2 cellular contexts compared by ENCODE assay signal in the genomic region with DNA sequence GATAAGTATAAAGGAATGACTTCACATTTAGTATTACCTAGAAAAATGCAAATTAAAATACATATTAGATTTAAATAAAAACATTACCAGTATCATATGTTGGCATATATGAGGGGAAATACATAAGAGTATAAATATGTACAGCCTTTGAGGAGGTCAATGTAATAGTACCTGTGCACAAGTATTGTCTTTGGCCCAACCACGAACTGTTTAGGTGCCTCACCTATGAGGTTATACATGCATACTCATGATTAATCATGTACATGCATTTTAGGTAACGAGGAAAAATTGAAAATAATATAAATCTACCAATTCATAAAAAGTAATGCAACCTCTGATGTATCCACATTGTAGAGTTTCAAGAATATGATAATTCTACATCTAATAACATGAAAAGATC.
TF ChIP-seq lines count a peak whose summit lies in the region.

No MANE protein-coding gene starts in this region.

TF ChIP-seq in A549, 52 proteins besides CTCF, POLR2A, EP300 and RAD21:
- no peak for TF ChIP-seq ZSCAN20 (CRISPR knock-in tag; IDR thresholded peaks at IDR 0.05)
- TF ChIP-seq MAFK (IDR thresholded peaks at IDR 0.05; ENCODE audit: partially characterized antibody) = no peak

TF ChIP-seq in IMR-90, 13 proteins besides CTCF, POLR2A, EP300 and RAD21:
- TF ChIP-seq, protein P1, sequence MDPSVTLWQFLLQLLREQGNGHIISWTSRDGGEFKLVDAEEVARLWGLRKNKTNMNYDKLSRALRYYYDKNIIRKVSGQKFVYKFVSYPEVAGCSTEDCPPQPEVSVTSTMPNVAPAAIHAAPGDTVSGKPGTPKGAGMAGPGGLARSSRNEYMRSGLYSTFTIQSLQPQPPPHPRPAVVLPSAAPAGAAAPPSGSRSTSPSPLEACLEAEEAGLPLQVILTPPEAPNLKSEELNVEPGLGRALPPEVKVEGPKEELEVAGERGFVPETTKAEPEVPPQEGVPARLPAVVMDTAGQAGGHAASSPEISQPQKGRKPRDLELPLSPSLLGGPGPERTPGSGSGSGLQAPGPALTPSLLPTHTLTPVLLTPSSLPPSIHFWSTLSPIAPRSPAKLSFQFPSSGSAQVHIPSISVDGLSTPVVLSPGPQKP (IDR thresholded peaks at IDR 0.05; ENCODE audit: borderline replicate concordance, low read depth, low read length) = no peak
- no peak for TF ChIP-seq CHD1 (IDR thresholded peaks at IDR 0.05; ENCODE audit: low read depth, low read length)
- no peak for TF ChIP-seq CEBPB (IDR thresholded peaks at IDR 0.05; ENCODE audit: low read depth, low read length)
- TF ChIP-seq MAZ (IDR thresholded peaks at IDR 0.05; ENCODE audit: borderline replicate concordance, low read depth, low read length) = no peak
- TF ChIP-seq MXI1 (IDR thresholded peaks at IDR 0.05; ENCODE audit: borderline replicate concordance, low read depth, low read length) = no peak
- TF ChIP-seq SMC3 (IDR thresholded peaks at IDR 0.05; ENCODE audit: low read depth, low read length) = no peak
- no peak for TF ChIP-seq BHLHE40 (IDR thresholded peaks at IDR 0.05; ENCODE audit: low read depth, low read length)
- TF ChIP-seq RFX5 (IDR thresholded peaks at IDR 0.05; ENCODE audit: low read depth, low read length) = no peak
- no peak for TF ChIP-seq MAFK (IDR thresholded peaks at IDR 0.05; ENCODE audit: low read depth, low read length)
- no peak for TF ChIP-seq NFE2L2 (IDR thresholded peaks at IDR 0.05; ENCODE audit: low read depth, low read length)
TF ChIP-seq in IMR-90: peak in this region for 0.
